Comparison of ENCODE assay signal across 9 cellular contexts in genomic region chr14:24095196-24096068, GRCh38. TPM values are rescaled to one million over a fixed set of nuclear protein-coding genes. Genes with fewer than 3 reads are reported as not detected.
DNase-seq lines count a peak whose midpoint lies in the region; ATAC-seq and TF ChIP-seq lines count a peak whose summit lies in the region.
"Had no signal": no experiment of that assay in that cellular context is flagged by ENCODE, and none has a peak within 500 bp of the region (broad histone marks: within the 10 kb centered on the region; RNA-seq: fewer than 3 reads in every experiment).

No MANE protein-coding gene starts in this region.

- no peak for TF ChIP-seq CTCF in HFFc6 (IDR thresholded peaks at IDR 0.05)
- no peak for TF ChIP-seq CTCF in esophagus squamous epithelium (IDR thresholded peaks at IDR 0.05)
- no peak for TF ChIP-seq CTCF in nephron progenitor cell (IDR thresholded peaks at IDR 0.05)
- no peak for TF ChIP-seq CTCF in upper lobe of right lung (IDR thresholded peaks at IDR 0.05)

- H3K27ac Mint-ChIP-seq in HFFc6, result peak overlapping the region; percentile 86
- peak overlapping the region; percentile 99 for H3K27ac Mint-ChIP-seq in nephron progenitor cell

- DNase-seq in NCI-H748 (lab: John Stamatoyannopoulos, UW; ENCODE audit: unreplicated experiment), result peak; percentile 15
- DNase-seq in NCI-H748 treated with DMSO at 0.1 percent for 48 hours (lab: John Stamatoyannopoulos, UW), result no peak
- DNase-seq in HFFc6, result peak; percentile 49
- peak; percentile 28 for DNase-seq in MV-4-11 (lab: John Stamatoyannopoulos, UW)
- peak; percentile 40 to 47 for DNase-seq in activated CD4-positive, alpha-beta T cell treated with anti-CD3 and anti-CD28 coated beads, Interleukin-2, amount 50 U/mL, for 4 hours
- no peak for DNase-seq in esophagus squamous epithelium (lab: John Stamatoyannopoulos, UW)
- peak; percentile 59 for DNase-seq in nephron progenitor cell
- peak; percentile 86 for DNase-seq in upper lobe of right lung

- intact Hi-C loops in esophagus squamous epithelium (cut with DNase I) (no loop called here), upper lobe of right lung (cut with DNase I) (no loop called here)

- peak overlapping the region; percentile 90 to 96 (median 94) for H3K4me3 ChIP-seq in esophagus squamous epithelium
- peak overlapping the region; percentile 97 for H3K4me3 ChIP-seq in upper lobe of right lung

- H3K27me3 Mint-ChIP-seq in HFFc6 (ENCODE audit: insufficient read depth) (no peaks in the 10 kb centered on the region; the same call in none of the 2 replicates), nephron progenitor cell (ENCODE audit: low read depth, poor library complexity) (peaks cover 12% of the 10 kb centered on the region)

- H3K36me3 ChIP-seq in esophagus squamous epithelium (peaks cover 0 to 29% (median 0%) of the 10 kb centered on the region in 3 donors), upper lobe of right lung (peaks cover 27% of the 10 kb centered on the region)

- H3K36me3 Mint-ChIP-seq in HFFc6 (ENCODE audit: low read depth) (peaks cover 4% of the 10 kb centered on the region; the same call in 1 of the 2 replicates), nephron progenitor cell (ENCODE audit: low read depth) (no peaks in the 10 kb centered on the region)

- peaks cover 18 to 30% (median 21%) of the 10 kb centered on the region in 3 donors for H3K4me1 ChIP-seq in esophagus squamous epithelium
- peaks cover 20% of the 10 kb centered on the region for H3K4me1 ChIP-seq in upper lobe of right lung

- H3K27ac ChIP-seq in esophagus squamous epithelium (peak overlapping the region; percentile 96 to 98 (median 98)), upper lobe of right lung (peak overlapping the region; percentile 97)

- H3K4me3 Mint-ChIP-seq in HFFc6 (peak overlapping the region; percentile 99), nephron progenitor cell (peak overlapping the region; percentile 96)

- peak; percentile 40 for ATAC-seq in upper lobe of right lung

- H3K4me1 Mint-ChIP-seq in HFFc6 (ENCODE audit: low read depth) (peaks cover 26% of the 10 kb centered on the region), nephron progenitor cell (peaks cover 36% of the 10 kb centered on the region)

- H3K9me3 ChIP-seq in esophagus squamous epithelium, result no peaks in the 10 kb centered on the region
- H3K9me3 ChIP-seq in upper lobe of right lung, result no peaks in the 10 kb centered on the region

- no peaks in the 10 kb centered on the region for H3K27me3 ChIP-seq in esophagus squamous epithelium
- no peaks in the 10 kb centered on the region for H3K27me3 ChIP-seq in upper lobe of right lung

- WGBS in esophagus squamous epithelium, 2 donors, result 47 to 62% methylated on average over 7 to 10 of the region's 13 CpGs

- H3K9me3 Mint-ChIP-seq in HFFc6 (no peaks in the 10 kb centered on the region), nephron progenitor cell (no peaks in the 10 kb centered on the region)

- TF ChIP-seq POLR2A in esophagus squamous epithelium (IDR thresholded peaks at IDR 0.05), result peak in 1 of 4 donors; percentile 26

RNA-seq across cellular contexts. Expression of gene PCK2, which starts 1.3 kb away (rescaled TPM):
- 10 to 100 TPM; 19.9 to 27.6 (median 24.0) TPM for total RNA-seq in HFFc6 (2021; fragmentation: NEBNext Ultra II Directional; extraction: Animal tissue kit (Norgen Biotek cat#: 25700))
- total RNA-seq in esophagus squamous epithelium (10 to 100 TPM; 10.5 to 13.5 (median 12.8) TPM), upper lobe of right lung (39.9 TPM)

RNA-seq across cellular contexts. Expression of gene DCAF11, which starts 19.1 kb away (rescaled TPM):
- 10 to 100 TPM; 28.1 to 36.3 (median 32.1) TPM for total RNA-seq in HFFc6 (2021; fragmentation: NEBNext Ultra II Directional; extraction: Animal tissue kit (Norgen Biotek cat#: 25700))
- total RNA-seq in esophagus squamous epithelium (100 to 1,000 TPM in 1 of 4 donors, 10 to 100 TPM in 3; 55.4 to 114 (median 79.3) TPM), upper lobe of right lung (57.8 TPM)

RNA-seq across cellular contexts. Expression of gene NRL, which starts 19.3 kb away (rescaled TPM):
- total RNA-seq in HFFc6 (2021; fragmentation: NEBNext Ultra II Directional; extraction: Animal tissue kit (Norgen Biotek cat#: 25700)), result under 1 TPM; 0.26 to 0.85 (median 0.49) TPM
- total RNA-seq in esophagus squamous epithelium, result 1 to 10 TPM in 3 of 4 donors, under 1 TPM in 1; 0.79 to 4.5 (median 3.3) TPM
- total RNA-seq in upper lobe of right lung, result 2.8 TPM

RNA-seq across cellular contexts. Expression of gene CPNE6, which starts 24.1 kb away (rescaled TPM):
- not detected for total RNA-seq in HFFc6 (2021; fragmentation: NEBNext Ultra II Directional; extraction: Animal tissue kit (Norgen Biotek cat#: 25700))
- total RNA-seq in esophagus squamous epithelium (not detected), upper lobe of right lung (not detected)
- total RNA-seq: subcutaneous adipose tissue had no signal

RNA-seq across cellular contexts. Expression of gene FITM1, which starts 35.0 kb away (rescaled TPM):
- total RNA-seq in HFFc6 (2021; fragmentation: NEBNext Ultra II Directional; extraction: Animal tissue kit (Norgen Biotek cat#: 25700)), result not detected
- total RNA-seq in esophagus squamous epithelium, result 1 to 10 TPM in 1 of 4 donors, under 1 TPM in 2, not detected in 1; 0.42 to 3.7 (median 0.95) TPM
- total RNA-seq in upper lobe of right lung, result 1.1 TPM

Comparison
In these comparisons a context has a peak if more than half of its experiments do, and no peak if none do; other contexts are left out.
1. DNase-seq: peak in NCI-H748 (single experiment), HFFc6 (single experiment), MV-4-11 (single experiment), activated CD4-positive, alpha-beta T cell treated with anti-CD3 and anti-CD28 coated beads, Interleukin-2, amount 50 U/mL, for 4 hours (2 of 2), nephron progenitor cell (single experiment) and upper lobe of right lung (single experiment); none in NCI-H748 treated with DMSO at 0.1 percent for 48 hours (single experiment) and esophagus squamous epithelium (single experiment).